9 cellular contexts compared by ENCODE assay signal in genomic region chr15:81336568-81336967, GRCh38. TPM values are rescaled to one million over a fixed set of nuclear protein-coding genes. Genes with fewer than 3 reads are reported as not detected.
DNase-seq lines count a peak whose midpoint lies in the region; ATAC-seq and TF ChIP-seq lines count a peak whose summit lies in the region.
"Had no signal": no experiment of that assay in that cellular context is flagged by ENCODE, and none has a peak within 500 bp of the region (broad histone marks: within the 10 kb centered on the region; RNA-seq: fewer than 3 reads in every experiment).

No MANE protein-coding gene starts in this region.

- no peaks in the 10 kb centered on the region for H3K9me3 Mint-ChIP-seq in type B pancreatic cell
- H3K9me3 Mint-ChIP-seq: activated T-cell treated with anti-CD3 and anti-CD28 coated beads, Interleukin-2, amount 50 U/mL, for 72 hours had no signal

- peaks cover 0 to 9% (median 0%) of the 10 kb centered on the region in 4 donors for H3K4me1 ChIP-seq in Peyer's patch

- no peaks in the 10 kb centered on the region for H3K4me1 Mint-ChIP-seq in type B pancreatic cell (ENCODE audit: unreplicated experiment)

- peak; percentile 6 to 43 (median 32) for TF ChIP-seq CTCF in Peyer's patch (IDR thresholded peaks at IDR 0.05)
- peak; percentile 62 for TF ChIP-seq CTCF in epithelial cell of proximal tubule (conservative IDR thresholded peaks at IDR 0.05; ENCODE audit: low read depth, low read length)
- peak; percentile 43 for TF ChIP-seq CTCF in type B pancreatic cell (conservative IDR thresholded peaks at IDR 0.05)

- H3K27me3 Mint-ChIP-seq in type B pancreatic cell, result no peaks in the 10 kb centered on the region

- H3K4me3 Mint-ChIP-seq in type B pancreatic cell, result no peak overlapping the region
- H3K4me3 Mint-ChIP-seq: activated T-cell treated with anti-CD3 and anti-CD28 coated beads, Interleukin-2, amount 50 U/mL, for 72 hours had no signal

- H3K27me3 ChIP-seq in Peyer's patch, result no peaks in the 10 kb centered on the region

- no peaks in the 10 kb centered on the region for H3K9me3 ChIP-seq in Peyer's patch

- H3K36me3 ChIP-seq in Peyer's patch, result no peaks in the 10 kb centered on the region

- no peak overlapping the region for H3K27ac ChIP-seq in Peyer's patch

- H3K27ac Mint-ChIP-seq in type B pancreatic cell, result no peak overlapping the region
- H3K27ac Mint-ChIP-seq: activated T-cell treated with anti-CD3 and anti-CD28 coated beads, Interleukin-2, amount 50 U/mL, for 72 hours had no signal

- ATAC-seq in HG02759 (IDR thresholded peaks at IDR 0.05; ENCODE audit: unreplicated experiment), result no peak
- ATAC-seq: activated T-cell treated with anti-CD3 and anti-CD28 coated beads, Interleukin-2, amount 50 U/mL, for 72 hours had no signal

- no peak overlapping the region for H3K4me3 ChIP-seq in Peyer's patch
- no peak overlapping the region for H3K4me3 ChIP-seq in epithelial cell of proximal tubule (ENCODE audit: low read depth, low read length)

- TF ChIP-seq POLR2A in Peyer's patch (IDR thresholded peaks at IDR 0.05), result no peak

- no peaks in the 10 kb centered on the region for H3K36me3 Mint-ChIP-seq in type B pancreatic cell

- peak; percentile 19 for DNase-seq in stimulated activated CD8-positive, alpha-beta memory T cell treated with anti-CD3 and anti-CD28 coated beads, Interleukin-12 subunit alpha, Interleukin-12 subunit beta, amount 100 ng/mL, for 1 hour (ENCODE audit: low read depth)
- DNase-seq in stimulated activated CD8-positive, alpha-beta memory T cell treated with anti-CD3 and anti-CD28 coated beads, Interleukin-4, amount 100 ng/mL, for 48 hours, result no peak
- peak in 2 of 3 donors; percentile 61 to 70 for DNase-seq in Peyer's patch
- no peak for DNase-seq in epithelial cell of proximal tubule (ENCODE audit: low read depth)
- DNase-seq in type B pancreatic cell (ENCODE audit: extremely low spot score, unreplicated experiment), result no peak
- no peak for DNase-seq in NCI-H69 (lab: John Stamatoyannopoulos, UW)
- no peak for DNase-seq in NCI-H1417 treated with DMSO at 0.1 percent for 48 hours (lab: John Stamatoyannopoulos, UW)

RNA-seq across cellular contexts. Expression of gene STARD5, which starts 12.6 kb away (rescaled TPM):
- 10 to 100 TPM; 37.8 to 39.6 (median 38.7) TPM for total RNA-seq in Peyer's patch
- total RNA-seq in epithelial cell of proximal tubule, result 0.63 and 1.1 TPM in 2 replicates
- total RNA-seq in type B pancreatic cell (ENCODE audit: low replicate concordance), result 7.8 and 15.1 TPM in 2 replicates

RNA-seq across cellular contexts. Expression of gene TMC3, which starts 37.4 kb away (rescaled TPM):
- total RNA-seq in Peyer's patch (not detected), epithelial cell of proximal tubule (not detected in 2 replicates), type B pancreatic cell (ENCODE audit: low replicate concordance) (0.07 and 0.10 TPM in 2 replicates)
- total RNA-seq: activated T-cell treated with anti-CD3 and anti-CD28 coated beads, Interleukin-2, amount 50 U/mL, for 72 hours had no signal

Comparison
In these comparisons a context has a peak if more than half of its experiments do, and no peak if none do; other contexts are left out.
1. DNase-seq: peak in stimulated activated CD8-positive, alpha-beta memory T cell treated with anti-CD3 and anti-CD28 coated beads, Interleukin-12 subunit alpha, Interleukin-12 subunit beta, amount 100 ng/mL, for 1 hour (single experiment) and Peyer's patch (2 of 3); none in stimulated activated CD8-positive, alpha-beta memory T cell treated with anti-CD3 and anti-CD28 coated beads, Interleukin-4, amount 100 ng/mL, for 48 hours (single experiment), epithelial cell of proximal tubule (single experiment), type B pancreatic cell (single experiment), NCI-H69 (single experiment) and NCI-H1417 treated with DMSO at 0.1 percent for 48 hours (single experiment).
2. Peak in every context shown above with its lines, with median percentiles within 50 percentile points of each other: CTCF ChIP-seq.